11 cellular contexts compared by ENCODE assay signal in the genomic region with DNA sequence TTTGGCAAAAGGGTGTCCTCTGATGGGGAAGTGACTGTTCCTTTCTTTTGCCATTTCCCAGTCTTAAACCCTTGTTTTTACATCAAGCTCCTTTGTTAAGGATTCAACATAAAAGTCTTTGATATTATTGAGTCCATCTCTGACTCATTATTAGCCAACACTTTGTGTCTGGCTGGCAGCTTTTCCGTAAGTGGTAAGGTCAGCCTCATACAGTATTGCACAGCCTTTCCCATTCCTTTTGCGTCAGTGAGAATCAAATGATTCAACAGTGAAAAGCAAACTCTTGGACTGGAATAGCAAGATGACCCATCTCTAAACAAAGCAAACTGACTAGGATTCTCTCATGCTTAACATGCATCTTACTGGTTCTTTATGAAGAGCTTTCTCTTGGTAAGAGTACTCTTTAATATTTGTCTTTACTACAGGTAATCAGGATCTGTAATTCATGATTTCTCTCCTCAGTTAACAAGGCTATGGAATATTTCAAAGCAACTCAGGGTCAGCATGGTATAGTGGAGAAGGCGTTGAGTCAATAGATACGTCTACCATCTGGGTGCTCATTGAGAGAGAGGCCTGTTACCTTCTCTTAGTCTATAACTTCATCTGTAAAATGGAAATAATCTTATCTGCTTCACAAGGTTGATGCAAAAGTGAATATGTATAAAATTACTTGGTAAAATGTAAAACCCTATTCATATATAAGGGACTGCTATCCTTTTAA.
DNase-seq lines count a peak whose midpoint lies in the region; ATAC-seq and TF ChIP-seq lines count a peak whose summit lies in the region.
"Had no signal": no experiment of that assay in that cellular context is flagged by ENCODE, and none has a peak within 500 bp of the region (broad histone marks: within the 10 kb centered on the region; RNA-seq: fewer than 3 reads in every experiment).

No MANE protein-coding gene starts in this region.

- intact Hi-C loops in lower lobe of right lung (cut with DNase I): no loop called here

- ATAC-seq in lower lobe of right lung (peak; percentile 80 to 91), HG02970 (IDR thresholded peaks at IDR 0.05; ENCODE audit: low FRiP score, unreplicated experiment) (no peak), HG03039 (IDR thresholded peaks at IDR 0.05; ENCODE audit: unreplicated experiment) (no peak)

- no peaks in the 10 kb centered on the region for H3K79me2 ChIP-seq in MM.1S (ENCODE audit: low read length)

- no peaks in the 10 kb centered on the region for H3K9me2 ChIP-seq in MM.1S (replicated peaks; ENCODE audit: insufficient read depth, low read length)

- no peaks in the 10 kb centered on the region for H3K9me3 ChIP-seq in lower lobe of right lung
- no peaks in the 10 kb centered on the region for H3K9me3 ChIP-seq in MM.1S (replicated peaks; ENCODE audit: insufficient read depth, low read length)

- H3K4me3 ChIP-seq in choroid plexus epithelial cell (ENCODE audit: low read depth, low read length) (no peak overlapping the region), lower lobe of right lung (no peak overlapping the region), MM.1S (ENCODE audit: low read length) (no peak overlapping the region)

- TF ChIP-seq CTCF in choroid plexus epithelial cell (conservative IDR thresholded peaks at IDR 0.05; ENCODE audit: low read depth, low read length): no peak
- no peak for TF ChIP-seq CTCF in lower lobe of right lung (IDR thresholded peaks at IDR 0.05)
- TF ChIP-seq CTCF in MM.1S (IDR thresholded peaks at IDR 0.05; ENCODE audit: low read length): no peak

- no peak overlapping the region for H3K4me2 ChIP-seq in MM.1S (ENCODE audit: low read depth, low read length)

- H4K20me1 ChIP-seq in MM.1S (ENCODE audit: insufficient read depth, low read length): no peaks in the 10 kb centered on the region

- H3F3A ChIP-seq in MM.1S (ENCODE audit: insufficient read depth, low read length): no peaks in the 10 kb centered on the region

- H3K4me1 ChIP-seq in lower lobe of right lung: no peaks in the 10 kb centered on the region
- H3K4me1 ChIP-seq in MM.1S (ENCODE audit: low read length): no peaks in the 10 kb centered on the region

- H3K27me3 ChIP-seq in lower lobe of right lung (ENCODE audit: low read depth): no peaks in the 10 kb centered on the region
- H3K27me3 ChIP-seq in MM.1S (replicated peaks; ENCODE audit: insufficient read depth, low read length): no peaks in the 10 kb centered on the region

- no peak overlapping the region for H2AFZ ChIP-seq in MM.1S (ENCODE audit: low read length)

- no peak overlapping the region for H3K9ac ChIP-seq in MM.1S (ENCODE audit: low read length)

- DNase-seq in AG08396 (ENCODE audit: low spot score): peak; percentile 79
- peak; percentile 5 for DNase-seq in MV-4-11 (lab: John Stamatoyannopoulos, UW)
- peak; percentile 98 for DNase-seq in choroid plexus epithelial cell (ENCODE audit: low read depth)
- no peak for DNase-seq in lower lobe of right lung
- DNase-seq in MM.1S: no peak
- no peak for DNase-seq in islet precursor cell
- DNase-seq: activated effector memory CD4-positive, alpha-beta T cell treated with Interleukin-2 at 50 U/mL for 16 hours; NCI-H187; stimulated activated CD8-positive, alpha-beta memory T cell treated with anti-CD3 and anti-CD28 coated beads, Interleukin-4, amount 100 ng/mL, for 48 hours had no signal

- H3K27ac ChIP-seq in lower lobe of right lung: no peak overlapping the region
- H3K27ac ChIP-seq in MM.1S (ENCODE audit: low read length): no peak overlapping the region

- H3K36me3 ChIP-seq in lower lobe of right lung (no peaks in the 10 kb centered on the region), MM.1S (replicated peaks; ENCODE audit: insufficient read depth, low read length) (no peaks in the 10 kb centered on the region)

Comparison
In these comparisons a context has a peak if more than half of its experiments do, and no peak if none do; other contexts are left out.
1. DNase-seq: peak in AG08396 (single experiment), MV-4-11 (single experiment) and choroid plexus epithelial cell (single experiment); none in lower lobe of right lung (single experiment), MM.1S (single experiment) and islet precursor cell (single experiment).
2. ATAC-seq: peak in lower lobe of right lung (2 of 2); none in HG02970 (single experiment) and HG03039 (single experiment).